ENCODE assay signal across 30 cellular contexts in genomic region chr20:13765299-13765698, GRCh38. TPM values are rescaled to one million over a fixed set of nuclear protein-coding genes. Genes with fewer than 3 reads are reported as not detected.
DNase-seq lines count a peak whose midpoint lies in the region; ATAC-seq and TF ChIP-seq lines count a peak whose summit lies in the region.
"Had no signal": no experiment of that assay in that cellular context is flagged by ENCODE, and none has a peak within 500 bp of the region (broad histone marks: within the 10 kb centered on the region; RNA-seq: fewer than 3 reads in every experiment).

No MANE protein-coding gene starts in this region.

- H3K4me3 ChIP-seq in IMR-90 (ENCODE audit: insufficient read depth, low read depth, low read length) (no peak overlapping the region), stomach (no peak overlapping the region)
- H3K4me3 ChIP-seq: hepatocyte, transverse colon had no signal

- H3K18ac ChIP-seq in IMR-90 (ENCODE audit: low read depth, low read length), result no peak overlapping the region

- BruUV-seq in IMR-90 (replicated peaks; lab: Mats Ljungman, UMichigan), result no TSS peak

- ATAC-seq in IMR-90 (ENCODE audit: low read depth) (no peak), sciatic nerve (no peak)
- ATAC-seq: left colon had no signal

- dilution Hi-C loops in IMR-90 (cut with HindIII; ENCODE audit: low sequenced_read_pairs, unreplicated experiment), result no loop called here

- H3K4ac ChIP-seq in IMR-90 (ENCODE audit: low read depth, low read length), result no peak overlapping the region

- intact Hi-C loops in IMR-90 (cut with micrococcal nuclease), result no loop called here
- intact Hi-C loops in stomach (cut with DNase I; ENCODE audit: low total_unique reads), result no loop called here
- intact Hi-C loops in sciatic nerve (cut with DNase I), result no loop called here

- H3K4me1 ChIP-seq in IMR-90 (ENCODE audit: control insufficient read depth, insufficient read depth, low read length) (no peaks in the 10 kb centered on the region), stomach (no peaks in the 10 kb centered on the region)
- H3K4me1 ChIP-seq: transverse colon had no signal

- H3K4me2 ChIP-seq in IMR-90 (ENCODE audit: low read depth, low read length), result no peak overlapping the region
- H3K4me2 ChIP-seq: hepatocyte had no signal

- H3K9me3 ChIP-seq in IMR-90 (ENCODE audit: control insufficient read depth, insufficient read depth, low read length) (peaks cover 2% of the 10 kb centered on the region), stomach (peaks cover 0 to 3% (median 0%) of the 10 kb centered on the region in 4 donors)

- no peak overlapping the region for H2BK20ac ChIP-seq in IMR-90 (ENCODE audit: low read depth, low read length)

- H2AK5ac ChIP-seq in IMR-90 (ENCODE audit: low read depth, low read length), result no peak overlapping the region

- no peak overlapping the region for H4K5ac ChIP-seq in IMR-90 (ENCODE audit: low read depth, low read length)

- H2AK9ac ChIP-seq in IMR-90 (replicated peaks; ENCODE audit: low read depth, low read length, poor library complexity), result no peak overlapping the region

- no peak overlapping the region for H2BK5ac ChIP-seq in IMR-90 (ENCODE audit: low read depth, low read length, poor library complexity, severe bottlenecking)

- H4K20me1 ChIP-seq in IMR-90 (ENCODE audit: insufficient read depth, low read length), result no peaks in the 10 kb centered on the region

- no peaks in the 10 kb centered on the region; the same call in 1 of the 2 replicates for H3K9me1 ChIP-seq in IMR-90 (ENCODE audit: insufficient read depth, low read length)

- H2AFZ ChIP-seq in IMR-90 (replicated peaks; ENCODE audit: low read length, poor library complexity), result no peak overlapping the region
- H2AFZ ChIP-seq: hepatocyte had no signal

- no peak for TF ChIP-seq RAD21 in IMR-90 (IDR thresholded peaks at IDR 0.05; ENCODE audit: low read length)

- H2BK15ac ChIP-seq in IMR-90 (ENCODE audit: low read depth, low read length), result no peak overlapping the region

- CTCF ChIA-PET in IMR-90 (lab: Yijun Ruan, JAX), result interaction anchor here (0.6 kb wide), 1 partner anchor 55 kb away, joined by 5 read pairs; no protein-coding TSS in a partner anchor

- H3K36me3 ChIP-seq in IMR-90 (ENCODE audit: control insufficient read depth, insufficient read depth, low read length) (peaks cover 25% of the 10 kb centered on the region), stomach (peaks cover 22 to 93% (median 78%) of the 10 kb centered on the region in 4 donors)

- POLR2A ChIA-PET in IMR-90 (lab: Charles Lee; ENCODE audit: unreplicated experiment), result no interaction called here

- no peak overlapping the region for H3K23ac ChIP-seq in IMR-90 (ENCODE audit: low read depth, low read length)

- in situ Hi-C loops in IMR-90 (cut with MboI; ENCODE audit: low sequenced_read_pairs), result loop anchor here (10.0 to 25.0 kb wide), 2 partner anchors 303 to 440 kb away; no protein-coding TSS in a partner anchor

- H3K14ac ChIP-seq in IMR-90 (replicated peaks; ENCODE audit: low read depth, low read length), result no peak overlapping the region

- H3K9ac ChIP-seq in IMR-90 (ENCODE audit: low read depth, low read length), result no peak overlapping the region

- no peak overlapping the region for H2BK120ac ChIP-seq in IMR-90 (ENCODE audit: low read depth, low read length)

- no peak for TF ChIP-seq EP300 in stomach (IDR thresholded peaks at IDR 0.05)

- TF ChIP-seq CTCF in IMR-90 (conservative IDR thresholded peaks at IDR 0.05; ENCODE audit: low read depth, low read length) (no peak), stomach (IDR thresholded peaks at IDR 0.05) (no peak)

- no peak overlapping the region for H4K91ac ChIP-seq in IMR-90 (ENCODE audit: insufficient read depth, low read depth, low read length)

- DNase-seq in EL (peak; percentile 23), IMR-90 (peak; percentile 13), dermis blood vessel endothelial cell (peak; percentile 76), lung microvascular endothelial cell (ENCODE audit: low read depth in 2 of 2) (peak; percentile 42 to 79), stomach (no peak), DMS53 treated with DMSO at 0.1 percent for 48 hours (lab: John Stamatoyannopoulos, UW; ENCODE audit: unreplicated experiment) (no peak), sciatic nerve (ENCODE audit: low spot score) (no peak)
- DNase-seq: activated CD4-positive, alpha-beta T cell treated with anti-CD3 and anti-CD28 coated beads for 48 hours; activated effector memory CD4-positive, alpha-beta T cell treated with anti-CD3 and anti-CD28 coated beads, Interleukin-2, amount 50 U/mL, for 16 hours; activated naive CD8-positive, alpha-beta T cell treated with anti-CD3 and anti-CD28 coated beads, Interleukin-2, amount 10 ng/mL, durations not matched to agents 7 days and 5 days; aorta; caudate nucleus; COR-L47; DMS53; GF-D8; KBM-7; left colon; NCI-H146; NCI-H2107; NCI-H446; NCI-H82; nephron progenitor cell; SIG-M5; stimulated activated CD4-positive, alpha-beta T cell treated with anti-CD3 and anti-CD28 coated beads, Interleukin-15, amount 100 ng/mL, for 24 hours; stimulated activated CD4-positive, alpha-beta T cell treated with anti-CD3 and anti-CD28 coated beads, Interleukin-4, amount 100 ng/mL, for 4 hours; T-helper 9 cell; transverse colon had no signal

- no peak overlapping the region for H3K56ac ChIP-seq in IMR-90 (ENCODE audit: extremely low read depth, insufficient read depth, low read length)

- no peak overlapping the region for H4K8ac ChIP-seq in IMR-90 (ENCODE audit: low read depth in 2 of 2, low read length in 2 of 2)

- TF ChIP-seq POLR2A in IMR-90 (IDR thresholded peaks at IDR 0.05; ENCODE audit: low read depth, low read length) (no peak), stomach (IDR thresholded peaks at IDR 0.05) (no peak)

- H3K27me3 ChIP-seq in IMR-90 (ENCODE audit: control insufficient read depth, insufficient read depth, low read length) (no peaks in the 10 kb centered on the region), stomach (no peaks in the 10 kb centered on the region)
- H3K27me3 ChIP-seq: hepatocyte, transverse colon had no signal

- no peaks in the 10 kb centered on the region for H3K79me1 ChIP-seq in IMR-90 (ENCODE audit: low read depth in 1 of 2, low read length in 2 of 2)

- H3K27ac ChIP-seq in IMR-90 (ENCODE audit: insufficient read depth, low read length) (no peak overlapping the region), stomach (no peak overlapping the region)
- H3K27ac ChIP-seq: C4-2B, hepatocyte, transverse colon, VCaP had no signal

TF ChIP-seq in IMR-90, 13 proteins besides CTCF, POLR2A, EP300 and RAD21:
- TF ChIP-seq MXI1 (IDR thresholded peaks at IDR 0.05; ENCODE audit: borderline replicate concordance, low read depth, low read length), result no peak
- TF ChIP-seq NFE2L2 (IDR thresholded peaks at IDR 0.05; ENCODE audit: low read depth, low read length), result no peak
- TF ChIP-seq RFX5 (IDR thresholded peaks at IDR 0.05; ENCODE audit: low read depth, low read length), result no peak
- TF ChIP-seq SMC3 (IDR thresholded peaks at IDR 0.05; ENCODE audit: low read depth, low read length), result no peak
- TF ChIP-seq BHLHE40 (IDR thresholded peaks at IDR 0.05; ENCODE audit: low read depth, low read length), result no peak
- no peak for TF ChIP-seq FOS (IDR thresholded peaks at IDR 0.05; ENCODE audit: low read depth, low read length)
- TF ChIP-seq MAFK (IDR thresholded peaks at IDR 0.05; ENCODE audit: low read depth, low read length), result no peak
- TF ChIP-seq MAZ (IDR thresholded peaks at IDR 0.05; ENCODE audit: borderline replicate concordance, low read depth, low read length), result no peak
- TF ChIP-seq ELK1 (IDR thresholded peaks at IDR 0.05; ENCODE audit: borderline replicate concordance, low read depth, low read length), result no peak
- TF ChIP-seq RCOR1 (IDR thresholded peaks at IDR 0.05; ENCODE audit: insufficient replicate concordance, low read length), result no peak
- TF ChIP-seq CEBPB (IDR thresholded peaks at IDR 0.05; ENCODE audit: low read depth, low read length), result no peak

RNA-seq across cellular contexts. Expression of gene ESF1, which starts 19.4 kb away (rescaled TPM):
- total RNA-seq in IMR-90 (2012; rRNA removed) (2.7 and 5.3 TPM in 2 replicates), dermis blood vessel endothelial cell (14.0 and 14.3 TPM in 2 replicates), lung microvascular endothelial cell (4.4 and 9.3 TPM in 2 replicates), stomach (10 to 100 TPM in 2 of 5 donors, 1 to 10 TPM in 3; 4.7 to 22.0 (median 8.7) TPM), sciatic nerve (21.5 TPM)
- polyA plus RNA-seq in IMR-90 (2012; rRNA removed) (2.1 and 2.6 TPM in 2 replicates), stomach (1 to 10 TPM; 6.2 to 9.3 (median 8.1) TPM)
- 0.09 and 0.14 TPM in 2 replicates for polyA plus RNA-seq in IMR-90 (2012; cell fraction: cytosol; rRNA removed)
- 0.09 and 0.94 TPM in 2 replicates for polyA plus RNA-seq in IMR-90 (2012; cell fraction: nucleus; rRNA removed; ENCODE audit: low replicate concordance)

RNA-seq across cellular contexts. Expression of gene NDUFAF5, which starts 19.5 kb away (rescaled TPM):
- total RNA-seq in IMR-90 (2012; rRNA removed) (6.8 and 22.8 TPM in 2 replicates), dermis blood vessel endothelial cell (15.1 and 17.7 TPM in 2 replicates), lung microvascular endothelial cell (10.2 and 11.1 TPM in 2 replicates), stomach (10 to 100 TPM in 3 of 5 donors, 1 to 10 TPM in 2; 2.3 to 51.8 (median 26.1) TPM), sciatic nerve (28.2 TPM)
- polyA plus RNA-seq in IMR-90 (2012; rRNA removed) (11.9 and 12.3 TPM in 2 replicates), stomach (10 to 100 TPM; 22.9 to 28.3 (median 23.9) TPM)
- 2.0 and 3.3 TPM in 2 replicates for polyA plus RNA-seq in IMR-90 (2012; cell fraction: cytosol; rRNA removed)
- polyA plus RNA-seq in IMR-90 (2012; cell fraction: nucleus; rRNA removed; ENCODE audit: low replicate concordance), result 2.2 and 28.3 TPM in 2 replicates

Comparison
In these comparisons a context has a peak if more than half of its experiments do, and no peak if none do; other contexts are left out.
1. DNase-seq: peak in EL (single experiment), IMR-90 (single experiment), dermis blood vessel endothelial cell (single experiment) and lung microvascular endothelial cell (2 of 2); none in stomach (single experiment), DMS53 treated with DMSO at 0.1 percent for 48 hours (single experiment) and sciatic nerve (single experiment).